ENCODE assay signal across 8 cellular contexts in genomic region chr14:104694475-104694950, GRCh38. TPM values are rescaled to one million over a fixed set of nuclear protein-coding genes. Genes with fewer than 3 reads are reported as not detected.
DNase-seq lines count a peak whose midpoint lies in the region; ATAC-seq and TF ChIP-seq lines count a peak whose summit lies in the region.
"Had no signal": no experiment of that assay in that cellular context is flagged by ENCODE, and none has a peak within 500 bp of the region (broad histone marks: within the 10 kb centered on the region; RNA-seq: fewer than 3 reads in every experiment).

No MANE protein-coding gene starts in this region.

- no peak overlapping the region for H3K4me3 ChIP-seq in right atrium auricular region
- no peak overlapping the region for H3K4me3 ChIP-seq in skin epidermis

- no peaks in the 10 kb centered on the region for H3K27me3 Mint-ChIP-seq in T-cell

- peaks cover 52 to 65% (median 55%) of the 10 kb centered on the region in 3 donors for H3K4me1 Mint-ChIP-seq in T-cell

- peak overlapping the region; percentile 28 to 79 (median 57) for H3K4me3 Mint-ChIP-seq in T-cell

- TF ChIP-seq CTCF in right atrium auricular region (IDR thresholded peaks at IDR 0.05), result no peak

- H3K27ac Mint-ChIP-seq in T-cell, result peak overlapping the region; percentile 95 to 96

- no peaks in the 10 kb centered on the region for H3K27me3 ChIP-seq in right atrium auricular region

- no peaks in the 10 kb centered on the region for H3K9me3 ChIP-seq in right atrium auricular region

- no peak for ATAC-seq in T-cell (replicated peaks in 1 of 4)
- no peak for ATAC-seq in HG03521 (IDR thresholded peaks at IDR 0.05; ENCODE audit: unreplicated experiment)

- H3K36me3 ChIP-seq in right atrium auricular region, result no peaks in the 10 kb centered on the region

- H3K4me1 ChIP-seq in right atrium auricular region, result peaks cover 0 to 96% of the 10 kb centered on the region in 2 donors

- POLR2A ChIA-PET in T-cell (lab: Charles Lee), result no interaction called here

- H3K9me3 Mint-ChIP-seq in T-cell, result no peaks in the 10 kb centered on the region

- CTCF ChIA-PET in T-cell (lab: Charles Lee), result no interaction called here

- H3K27ac ChIP-seq in right atrium auricular region (peak overlapping the region; percentile 50 to 61), skin epidermis (peak overlapping the region in 17 of 21 experiments; percentile 3 to 83 (median 64))

- peak; percentile 58 for DNase-seq in HT-29 (ENCODE audit: low spot score)
- no peak for DNase-seq in T-cell
- no peak for DNase-seq in right atrium auricular region (ENCODE audit: low spot score)
- DNase-seq in AML-193 (lab: John Stamatoyannopoulos, UW), result no peak
- DNase-seq in NCI-H2171 treated with DMSO at 0.1 percent for 48 hours (lab: John Stamatoyannopoulos, UW), result no peak
- DNase-seq: stimulated activated CD4-positive, alpha-beta T cell treated with anti-CD3 and anti-CD28 coated beads, Interleukin-4, amount 100 ng/mL, for 4 hours had no signal

- peaks cover 4% of the 10 kb centered on the region for H3K36me3 Mint-ChIP-seq in T-cell

RNA-seq across cellular contexts. Expression of gene INF2, which starts 5.1 kb away (rescaled TPM):
- 293 and 322 TPM in 2 replicates for total RNA-seq in HT-29 (2014; rRNA removed; shearing (Covaris generic))
- total RNA-seq in T-cell (100 to 1,000 TPM in 2 of 5 donors, 10 to 100 TPM in 3; 72.7 to 128 (median 83.7) TPM), right atrium auricular region (10 to 100 TPM; 21.9 to 43.5 TPM)

RNA-seq across cellular contexts. Expression of gene ADSS1, which starts 29.5 kb away (rescaled TPM):
- 2.1 and 8.3 TPM in 2 replicates for total RNA-seq in HT-29 (2014; rRNA removed; shearing (Covaris generic))
- total RNA-seq in T-cell, result 1 to 10 TPM; 2.4 to 5.7 (median 3.5) TPM
- 100 to 1,000 TPM; 113 to 158 TPM for total RNA-seq in right atrium auricular region

RNA-seq across cellular contexts. Expression of gene SIVA1, which starts 58.4 kb away (rescaled TPM):
- 243 and 250 TPM in 2 replicates for total RNA-seq in HT-29 (2014; rRNA removed; shearing (Covaris generic))
- total RNA-seq in T-cell (10 to 100 TPM; 62.3 to 93.5 (median 79.5) TPM), right atrium auricular region (100 to 1,000 TPM; 137 to 238 TPM)

Comparison
In these comparisons a context has a peak if more than half of its experiments do, and no peak if none do; other contexts are left out.
1. RNA of gene ADSS1, which starts 29.5 kb away (total RNA-seq): 113 to 158 TPM in right atrium auricular region; 2.4 to 5.7 TPM in T-cell and 2.1 to 8.3 TPM in HT-29; every median in the first group is over 10 times any median in the second.